Comparison of ENCODE assay signal across 18 cellular contexts in genomic region chr1:53602376-53602775, GRCh38.
"Had no signal": no experiment of that assay in that cellular context is flagged by ENCODE, and none has a peak within 500 bp of the region (broad histone marks: within the 10 kb centered on the region; RNA-seq: fewer than 3 reads in every experiment).

No MANE protein-coding gene starts in this region.

- H3K27ac ChIP-seq: epithelial cell of prostate, esophagus muscularis mucosa, gastrocnemius medialis, heart right ventricle, neural progenitor cell, pancreas, psoas muscle had no signal

- H3K4me3 ChIP-seq: esophagus muscularis mucosa, gastrocnemius medialis, heart right ventricle, mucosa of descending colon, neural progenitor cell, pancreas, psoas muscle had no signal

- H3K4me3 Mint-ChIP-seq: naive thymus-derived CD8-positive, alpha-beta T cell; neural progenitor cell had no signal

- DNase-seq: effector memory CD4-positive, alpha-beta T cell; gastrocnemius medialis; heart right ventricle; hypothalamus; kidney glomerular epithelial cell; mucosa of descending colon; nucleus accumbens; pancreas; psoas muscle; retina; small intestine; stimulated activated CD4-positive, alpha-beta T cell treated with anti-CD3 and anti-CD28 coated beads, Interleukin-2, amount 100 ng/mL, for 48 hours; stimulated activated naive CD4-positive, alpha-beta T cell treated with Interleukin-2 at 50 U/mL for 16 hours; trophoblast cell had no signal

- H3K27ac Mint-ChIP-seq: naive thymus-derived CD8-positive, alpha-beta T cell had no signal

- H3K4me1 ChIP-seq: esophagus muscularis mucosa, gastrocnemius medialis, heart right ventricle, neural progenitor cell, pancreas, psoas muscle had no signal

- H3K36me3 ChIP-seq: esophagus muscularis mucosa, gastrocnemius medialis, heart right ventricle, neural progenitor cell, pancreas had no signal

- H3K9me3 Mint-ChIP-seq: naive thymus-derived CD8-positive, alpha-beta T cell; neural progenitor cell had no signal

- H3K9me3 ChIP-seq: esophagus muscularis mucosa, gastrocnemius medialis, heart right ventricle, mucosa of descending colon, pancreas, psoas muscle had no signal

- H3K27me3 ChIP-seq: esophagus muscularis mucosa, gastrocnemius medialis, neural progenitor cell, pancreas had no signal

- H3K27me3 Mint-ChIP-seq: naive thymus-derived CD8-positive, alpha-beta T cell had no signal

- H3K36me3 Mint-ChIP-seq: naive thymus-derived CD8-positive, alpha-beta T cell; neural progenitor cell had no signal

- ATAC-seq: gastrocnemius medialis; heart right ventricle; mucosa of descending colon; naive thymus-derived CD8-positive, alpha-beta T cell; pancreas; psoas muscle had no signal
